In the genomic region with DNA sequence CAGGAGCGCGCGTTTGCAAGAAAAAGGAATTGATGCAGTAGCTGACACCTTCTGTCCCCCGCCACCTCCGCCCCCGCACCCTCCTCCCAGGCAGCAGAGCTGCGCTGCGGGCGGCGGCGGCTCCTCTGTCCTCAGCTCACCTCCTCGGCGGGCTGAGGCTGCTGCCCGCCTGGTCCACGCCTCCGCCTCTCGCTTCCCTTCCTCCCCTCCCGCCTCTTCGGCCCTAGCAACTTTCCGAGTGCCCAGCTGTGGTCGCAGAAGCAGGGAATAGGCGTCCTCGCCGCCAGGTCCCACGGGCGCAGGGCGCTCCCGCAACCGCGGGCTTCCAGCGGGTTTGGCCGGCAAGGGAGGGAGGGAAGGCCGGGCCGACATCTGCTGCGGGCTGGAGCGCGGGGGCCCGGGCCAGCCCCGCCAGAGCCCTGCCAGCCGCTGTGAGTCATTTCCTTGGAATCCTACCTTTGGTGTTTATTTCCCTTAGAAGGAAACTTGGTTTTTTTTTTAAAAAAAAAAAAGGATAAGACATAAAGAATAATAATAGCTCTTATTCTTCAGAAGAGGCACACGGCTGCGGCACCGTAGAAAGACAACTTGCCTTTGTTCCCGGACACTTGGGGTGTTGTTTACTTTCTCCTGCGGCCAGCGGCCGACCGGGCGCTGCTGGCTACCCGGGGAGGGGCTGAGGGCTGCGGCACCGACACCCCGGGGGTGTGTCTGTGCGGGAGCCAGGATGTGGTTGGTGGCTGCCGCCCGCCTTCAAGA, we compare ENCODE assay signal across 8 cellular contexts. TPM values are rescaled to one million over a fixed set of nuclear protein-coding genes. Genes with fewer than 3 reads are reported as not detected.
DNase-seq lines count a peak whose midpoint lies in the region; ATAC-seq and TF ChIP-seq lines count a peak whose summit lies in the region.

No MANE protein-coding gene starts in this region.

- 6 to 16% (median 10%) methylated on average over 42 to 56 of the region's 56 CpGs for WGBS in heart left ventricle, 4 donors

- peak in 3 of 4 donors; percentile 29 to 41 (median 33) for ATAC-seq in heart left ventricle
- ATAC-seq in HG02623 (IDR thresholded peaks at IDR 0.05; ENCODE audit: unreplicated experiment): no peak

- no peaks in the 10 kb centered on the region for H3K79me2 ChIP-seq in osteoblast (ENCODE audit: insufficient read depth, low read length)

- peak overlapping the region; percentile 70 for H3K4me3 ChIP-seq in adipocyte (ENCODE audit: low read length)
- peak overlapping the region; percentile 57 to 84 (median 66) for H3K4me3 ChIP-seq in heart left ventricle
- peak overlapping the region; percentile 74 for H3K4me3 ChIP-seq in osteoblast (ENCODE audit: insufficient read depth, low read length)

- H3K4me1 ChIP-seq in adipocyte (ENCODE audit: control insufficient read depth, insufficient read depth, low read length) (peaks cover 27% of the 10 kb centered on the region), heart left ventricle (peaks cover 0 to 50% (median 20%) of the 10 kb centered on the region in 12 donors), osteoblast (ENCODE audit: insufficient read depth, low read length) (peaks cover 40% of the 10 kb centered on the region)

- no peak for TF ChIP-seq CTCF in heart left ventricle (IDR thresholded peaks at IDR 0.05)
- TF ChIP-seq CTCF in osteoblast (IDR thresholded peaks at IDR 0.05; ENCODE audit: extremely low read depth, low read depth, low read length): no peak

- H3K4me2 ChIP-seq in osteoblast (ENCODE audit: insufficient read depth, low read length): peak overlapping the region; percentile 83

- H3K36me3 ChIP-seq in adipocyte (ENCODE audit: control insufficient read depth, insufficient read depth, low read length, severe bottlenecking) (no peaks in the 10 kb centered on the region), heart left ventricle (no peaks in the 10 kb centered on the region), osteoblast (ENCODE audit: insufficient read depth, low read length) (no peaks in the 10 kb centered on the region)

- H3K27me3 ChIP-seq in adipocyte (replicated peaks; ENCODE audit: control insufficient read depth, insufficient read depth, low read length): peaks cover 11% of the 10 kb centered on the region
- peaks cover 0 to 48% (median 0%) of the 10 kb centered on the region in 9 donors for H3K27me3 ChIP-seq in heart left ventricle
- H3K27me3 ChIP-seq in osteoblast (ENCODE audit: insufficient read depth, low read length): peaks cover 43% of the 10 kb centered on the region

- DNase-seq in DMS79 treated with DMSO at 0.1 percent for 48 hours (lab: John Stamatoyannopoulos, UW) (peak; percentile 44), NCI-H146 treated with DMSO at 0.1 percent for 48 hours (lab: John Stamatoyannopoulos, UW; ENCODE audit: unreplicated experiment) (peak; percentile 43), adipocyte (ENCODE audit: low read depth) (peak; percentile 83), heart left ventricle (peak; percentile 42 to 72 (median 45)), osteoblast (ENCODE audit: insufficient read length, low spot score, missing footprints) (peak; percentile 93), HUDEP-2 (lab: John Stamatoyannopoulos, UW; ENCODE audit: unreplicated experiment in 76 of 76) (no peak)
- DNase-seq in effector CD8-positive, alpha-beta T cell (lab: John Stamatoyannopoulos, UW): no peak

- no peak for TF ChIP-seq POLR2A in heart left ventricle (IDR thresholded peaks at IDR 0.05)

- intact Hi-C loops in heart left ventricle (cut with DNase I): loop anchor here in 7 of 10 donors (2.0 to 10.0 kb wide), 7 partner anchors 59 to 161 kb away; partner anchors contain the start of gene HHAT (in 1 of the 7)

- peak overlapping the region; percentile 50 to 96 (median 84) for H3K27ac ChIP-seq in heart left ventricle
- no peak overlapping the region for H3K27ac ChIP-seq in osteoblast (ENCODE audit: low read depth, low read length)

- H3K9me3 ChIP-seq in adipocyte (ENCODE audit: control insufficient read depth, low read length) (no peaks in the 10 kb centered on the region), heart left ventricle (no peaks in the 10 kb centered on the region), osteoblast (ENCODE audit: low read depth, low read length) (no peaks in the 10 kb centered on the region)

- peak overlapping the region; percentile 43 for H2AFZ ChIP-seq in osteoblast (ENCODE audit: low read length)

- no peaks in the 10 kb centered on the region for H4K20me1 ChIP-seq in osteoblast (ENCODE audit: insufficient read depth, low read length)

- peak overlapping the region; percentile 34 for H3K9ac ChIP-seq in adipocyte (ENCODE audit: low read length)

RNA-seq across cellular contexts. Expression of gene SERTAD4, which starts 1.1 kb away (rescaled TPM):
- total RNA-seq in heart left ventricle (1 to 10 TPM; 1.2 to 4.7 (median 2.5) TPM), osteoblast (2.9 and 8.0 TPM in 2 replicates)
- polyA plus RNA-seq in heart left ventricle: 1 to 10 TPM in 1 of 2 donors, under 1 TPM in 1; 0.95 to 1.7 TPM

Comparison
In these comparisons a context has a peak if more than half of its experiments do, and no peak if none do; other contexts are left out.
1. DNase-seq: peak in DMS79 treated with DMSO at 0.1 percent for 48 hours (single experiment), NCI-H146 treated with DMSO at 0.1 percent for 48 hours (single experiment), adipocyte (single experiment), heart left ventricle (5 of 5) and osteoblast (single experiment); none in HUDEP-2 (0 of 76) and effector CD8-positive, alpha-beta T cell (single experiment).
2. Peak in every context shown above with its lines, with median percentiles within 50 percentile points of each other: H3K4me3 ChIP-seq.